Comparison of ENCODE assay signal across 15 cellular contexts in genomic region chr2:220209751-220210150, GRCh38.
DNase-seq lines count a peak whose midpoint lies in the region; ATAC-seq and TF ChIP-seq lines count a peak whose summit lies in the region.
"Had no signal": no experiment of that assay in that cellular context is flagged by ENCODE, and none has a peak within 500 bp of the region (broad histone marks: within the 10 kb centered on the region; RNA-seq: fewer than 3 reads in every experiment).

No MANE protein-coding gene starts in this region.

- H3K27me3 Mint-ChIP-seq in H9 (ENCODE audit: low read depth) (no peaks in the 10 kb centered on the region), type B pancreatic cell (no peaks in the 10 kb centered on the region)
- no peaks in the 10 kb centered on the region for H3K27me3 Mint-ChIP-seq in activated T-helper 1 cell treated with anti-CD3 and anti-CD28 coated beads, Interleukin-12 subunit alpha, Interleukin-12 subunit beta, Interleukin-2, Interleukin-4 antibody, amounts not matched to agents 30 ng/mL and 10 ng/mL and 1 ng/mL, durations not matched to agents 14 hours and 24 hours and 36 hours (ENCODE audit: insufficient read depth)
- H3K27me3 Mint-ChIP-seq in natural killer cell treated with Interleukin-12 subunit alpha and Interleukin-12 subunit beta and Interleukin-15 and Interleukin-18, amount 100 ng/mL, for 72 hours, result no peaks in the 10 kb centered on the region
- H3K27me3 Mint-ChIP-seq: CD4-positive, CD25-positive, alpha-beta regulatory T cell had no signal

- no peak overlapping the region for H4K5ac ChIP-seq in H9 (ENCODE audit: insufficient read length, low read depth, low read length)
- H4K5ac ChIP-seq in mesendoderm (ENCODE audit: low read length), result no peak overlapping the region

- H4K20me1 ChIP-seq in H9 (ENCODE audit: control insufficient read depth, insufficient read depth, insufficient read length) (no peaks in the 10 kb centered on the region), SK-N-SH (ENCODE audit: insufficient read depth) (no peaks in the 10 kb centered on the region)
- H4K20me1 ChIP-seq: BLaER1 had no signal

- no peak overlapping the region for H3K27ac ChIP-seq in H9 (ENCODE audit: insufficient read length, low read depth, low read length)
- H3K27ac ChIP-seq in SK-N-SH (ENCODE audit: low read depth in 2 of 2, low read length in 1 of 2), result peak overlapping the region in 1 of 2 experiments; percentile 22; a peak in 1 of 4 replicates
- no peak overlapping the region for H3K27ac ChIP-seq in mesendoderm (ENCODE audit: low read depth, low read length)
- H3K27ac ChIP-seq: A549, BLaER1 had no signal

- no CpG with 5 or more reads among the region's 4 CpGs for WGBS in H9 (ENCODE audit: extremely low coverage, insufficient read length, low lambda C conversion rate)
- WGBS in SK-N-SH (ENCODE audit: low lambda C conversion rate), result 40% methylated on average over 4 of the region's 4 CpGs
- WGBS in mesendoderm (ENCODE audit: extremely low coverage, insufficient coverage, low lambda C conversion rate), result no CpG with 5 or more reads among the region's 4 CpGs

- TF ChIP-seq CTCF in H9 (conservative IDR thresholded peaks at IDR 0.05), result no peak
- no peak for TF ChIP-seq CTCF in SK-N-SH (IDR thresholded peaks at IDR 0.05)
- no peak for TF ChIP-seq CTCF in type B pancreatic cell (conservative IDR thresholded peaks at IDR 0.05)

- H3K9me2 ChIP-seq in SK-N-SH, result no peaks in the 10 kb centered on the region

- no peaks in the 10 kb centered on the region for H3K23me2 ChIP-seq in H9 (ENCODE audit: insufficient read length, low read depth, low read length, poor library complexity, severe bottlenecking)

- H2BK15ac ChIP-seq in H9 (ENCODE audit: low read depth, low read length), result no peak overlapping the region
- H2BK15ac ChIP-seq in mesendoderm (replicated peaks; ENCODE audit: low read depth), result no peak overlapping the region

- no peak overlapping the region for H3K14ac ChIP-seq in H9 (ENCODE audit: insufficient read depth, low read length)

- H3K9me3 Mint-ChIP-seq in H9 (no peaks in the 10 kb centered on the region; a peak in 1 of 5 replicates), type B pancreatic cell (no peaks in the 10 kb centered on the region)
- no peaks in the 10 kb centered on the region for H3K9me3 Mint-ChIP-seq in activated T-helper 1 cell treated with anti-CD3 and anti-CD28 coated beads, Interleukin-12 subunit alpha, Interleukin-12 subunit beta, Interleukin-2, Interleukin-4 antibody, amounts not matched to agents 30 ng/mL and 10 ng/mL and 1 ng/mL, durations not matched to agents 14 hours and 24 hours and 36 hours
- H3K9me3 Mint-ChIP-seq in natural killer cell treated with Interleukin-12 subunit alpha and Interleukin-12 subunit beta and Interleukin-15 and Interleukin-18, amount 100 ng/mL, for 72 hours, result no peaks in the 10 kb centered on the region

- no peak overlapping the region for H3K4me2 ChIP-seq in H9 (ENCODE audit: insufficient read depth, insufficient read length, low read length)
- H3K4me2 ChIP-seq in SK-N-SH, result peak overlapping the region; percentile 31
- no peak overlapping the region for H3K4me2 ChIP-seq in mesendoderm (ENCODE audit: low read length)
- H3K4me2 ChIP-seq: A549, BLaER1 had no signal

- no peak overlapping the region for H4K8ac ChIP-seq in H9 (replicated peaks; ENCODE audit: insufficient read length, low read depth, low read length)
- peak overlapping the region; percentile 81 for H4K8ac ChIP-seq in mesendoderm (ENCODE audit: low read depth, low read length)

- TF ChIP-seq EP300 in SK-N-SH (IDR thresholded peaks at IDR 0.05; ENCODE audit: borderline replicate concordance in 1 of 2, low read depth in 1 of 2, low read length in 1 of 2), result no peak

- H3K4me3 Mint-ChIP-seq in H9 (no peak overlapping the region), type B pancreatic cell (peak overlapping the region; percentile 44)
- no peak overlapping the region for H3K4me3 Mint-ChIP-seq in activated T-helper 1 cell treated with anti-CD3 and anti-CD28 coated beads, Interleukin-12 subunit alpha, Interleukin-12 subunit beta, Interleukin-2, Interleukin-4 antibody, amounts not matched to agents 30 ng/mL and 10 ng/mL and 1 ng/mL, durations not matched to agents 14 hours and 24 hours and 36 hours
- no peak overlapping the region for H3K4me3 Mint-ChIP-seq in natural killer cell treated with Interleukin-12 subunit alpha and Interleukin-12 subunit beta and Interleukin-15 and Interleukin-18, amount 100 ng/mL, for 72 hours
- H3K4me3 Mint-ChIP-seq: CD4-positive, CD25-positive, alpha-beta regulatory T cell; IgD-negative memory B cell had no signal

- H3K4me1 ChIP-seq in H9 (ENCODE audit: insufficient read depth, low read length) (peaks cover 2% of the 10 kb centered on the region; the same call in 1 of the 2 replicates), SK-N-SH (ENCODE audit: control insufficient read depth in 1 of 2, insufficient read depth in 2 of 2, low read depth in 1 of 2, low read length in 1 of 2) (no peaks in the 10 kb centered on the region; a peak in 1 of 4 replicates), mesendoderm (ENCODE audit: control insufficient read depth, low read depth, low read length) (no peaks in the 10 kb centered on the region)
- H3K4me1 ChIP-seq: A549 had no signal

- H2AFZ ChIP-seq in H9 (ENCODE audit: low read length) (peak overlapping the region; percentile 5), SK-N-SH (ENCODE audit: low read depth) (peak overlapping the region; percentile 89)

- H3K36me3 Mint-ChIP-seq in H9 (ENCODE audit: insufficient read depth in 1 of 3, low read depth in 3 of 3) (no peaks in the 10 kb centered on the region), type B pancreatic cell (no peaks in the 10 kb centered on the region)
- no peaks in the 10 kb centered on the region for H3K36me3 Mint-ChIP-seq in activated T-helper 1 cell treated with anti-CD3 and anti-CD28 coated beads, Interleukin-12 subunit alpha, Interleukin-12 subunit beta, Interleukin-2, Interleukin-4 antibody, amounts not matched to agents 30 ng/mL and 10 ng/mL and 1 ng/mL, durations not matched to agents 14 hours and 24 hours and 36 hours (ENCODE audit: low read depth)
- no peaks in the 10 kb centered on the region for H3K36me3 Mint-ChIP-seq in natural killer cell treated with Interleukin-12 subunit alpha and Interleukin-12 subunit beta and Interleukin-15 and Interleukin-18, amount 100 ng/mL, for 72 hours
- H3K36me3 Mint-ChIP-seq: CD4-positive, CD25-positive, alpha-beta regulatory T cell; IgD-negative memory B cell had no signal

- H3K79me2 ChIP-seq in H9 (ENCODE audit: insufficient read depth, low read length) (no peaks in the 10 kb centered on the region), SK-N-SH (ENCODE audit: insufficient read depth) (no peaks in the 10 kb centered on the region), mesendoderm (ENCODE audit: control insufficient read depth, insufficient read depth, low read length) (no peaks in the 10 kb centered on the region)

- no peaks in the 10 kb centered on the region for H3K9me3 ChIP-seq in H9 (ENCODE audit: control insufficient read depth, low read depth, low read length)
- H3K9me3 ChIP-seq in SK-N-SH, result no peaks in the 10 kb centered on the region
- H3K9me3 ChIP-seq: A549, BLaER1 had no signal

- H2BK20ac ChIP-seq in H9 (ENCODE audit: low read depth, low read length, poor library complexity, severe bottlenecking), result no peak overlapping the region

- H3K36me3 ChIP-seq in SK-N-SH (replicated peaks in 1 of 2; ENCODE audit: control insufficient read depth in 1 of 2, insufficient read depth in 2 of 2, low read length in 1 of 2) (no peaks in the 10 kb centered on the region), mesendoderm (ENCODE audit: control insufficient read depth, insufficient read depth, low read length) (no peaks in the 10 kb centered on the region)
- H3K36me3 ChIP-seq: BLaER1 had no signal

- H3K9ac ChIP-seq in H9 (ENCODE audit: extremely low read depth, insufficient read length, low read length) (no peak overlapping the region), SK-N-SH (peak overlapping the region; percentile 50; the same call in 1 of the 2 replicates), mesendoderm (ENCODE audit: low read length) (no peak overlapping the region)
- H3K9ac ChIP-seq: BLaER1 had no signal

- H3F3A ChIP-seq in SK-N-SH (replicated peaks; ENCODE audit: insufficient read depth), result no peaks in the 10 kb centered on the region

- POLR2A ChIA-PET in SK-N-SH (lab: Yijun Ruan, JAX), result no interaction called here

- DNase-seq in H9 (no peak), SK-N-SH (no peak), mesendoderm (no peak), type B pancreatic cell (ENCODE audit: extremely low spot score, unreplicated experiment) (no peak)
- DNase-seq in activated T-helper 1 cell treated with anti-CD3 and anti-CD28 coated beads, Interleukin-12 subunit alpha, Interleukin-12 subunit beta, Interleukin-2, Interleukin-4 antibody, amounts not matched to agents 30 ng/mL and 10 ng/mL and 1 ng/mL, durations not matched to agents 14 hours and 24 hours and 36 hours (ENCODE audit: low spot score), result no peak
- DNase-seq in natural killer cell treated with Interleukin-12 subunit alpha and Interleukin-12 subunit beta and Interleukin-15 and Interleukin-18, amount 100 ng/mL, for 72 hours (ENCODE audit: low spot score), result no peak
- DNase-seq: CD4-positive, CD25-positive, alpha-beta regulatory T cell; DMS 273 treated with DMSO at 0.1 percent for 48 hours; KG1 had no signal

- no peak overlapping the region for H3K56ac ChIP-seq in H9 (ENCODE audit: insufficient read length, low read depth, low read length)
- no peak overlapping the region for H3K56ac ChIP-seq in mesendoderm (ENCODE audit: low read length)

- H3K27me3 ChIP-seq in H9 (ENCODE audit: insufficient read depth, low read length) (no peaks in the 10 kb centered on the region), SK-N-SH (ENCODE audit: insufficient read depth) (no peaks in the 10 kb centered on the region), mesendoderm (ENCODE audit: insufficient read depth, low read length, poor library complexity) (no peaks in the 10 kb centered on the region)
- H3K27me3 ChIP-seq: BLaER1 had no signal

- H3K4me3 ChIP-seq in SK-N-SH (ENCODE audit: low read depth in 2 of 2, low read length in 1 of 2), result peak overlapping the region; percentile 20 to 34; a peak in 2 of 4 replicates
- H3K4me3 ChIP-seq in mesendoderm (ENCODE audit: low read length), result no peak overlapping the region
- H3K4me3 ChIP-seq: A549, BLaER1, GM12878 had no signal

- CTCF ChIA-PET in SK-N-SH (lab: Yijun Ruan, JAX), result interaction anchor here (0.9 kb wide), 1 partner anchor 12 kb away, joined by 3 read pairs; no protein-coding TSS in a partner anchor

- no peak for TF ChIP-seq RAD21 in SK-N-SH (IDR thresholded peaks at IDR 0.05; ENCODE audit: low read length)

- no peak overlapping the region for H2BK12ac ChIP-seq in H9 (ENCODE audit: insufficient read length, low read depth, low read length)

- H3K27ac Mint-ChIP-seq in H9 (peak overlapping the region in 1 of 3 experiments; percentile 75; a peak in 1 of 7 replicates), type B pancreatic cell (peak overlapping the region; percentile 59)
- no peak overlapping the region for H3K27ac Mint-ChIP-seq in activated T-helper 1 cell treated with anti-CD3 and anti-CD28 coated beads, Interleukin-12 subunit alpha, Interleukin-12 subunit beta, Interleukin-2, Interleukin-4 antibody, amounts not matched to agents 30 ng/mL and 10 ng/mL and 1 ng/mL, durations not matched to agents 14 hours and 24 hours and 36 hours
- no peak overlapping the region for H3K27ac Mint-ChIP-seq in natural killer cell treated with Interleukin-12 subunit alpha and Interleukin-12 subunit beta and Interleukin-15 and Interleukin-18, amount 100 ng/mL, for 72 hours
- H3K27ac Mint-ChIP-seq: CD4-positive, CD25-positive, alpha-beta regulatory T cell; IgD-negative memory B cell had no signal

- no peak overlapping the region for H4K91ac ChIP-seq in H9 (ENCODE audit: insufficient read length, low read depth, low read length)

- H2BK120ac ChIP-seq in H9 (ENCODE audit: low read depth, low read length, poor library complexity, severe bottlenecking) (no peak overlapping the region), mesendoderm (ENCODE audit: low read depth, low read length) (no peak overlapping the region)

- no peak overlapping the region for H3T11ph ChIP-seq in H9 (ENCODE audit: low read length)

- intact Hi-C loops in activated T-helper 1 cell treated with anti-CD3 and anti-CD28 coated beads, Interleukin-12 subunit alpha, Interleukin-12 subunit beta, Interleukin-2, Interleukin-4 antibody, amounts not matched to agents 30 ng/mL and 10 ng/mL and 1 ng/mL, durations not matched to agents 14 hours and 24 hours and 36 hours (cut with micrococcal nuclease), result no loop called here

- no peak for ATAC-seq in HG03469 (IDR thresholded peaks at IDR 0.05; ENCODE audit: unreplicated experiment)
- ATAC-seq in natural killer cell treated with Interleukin-12 subunit alpha and Interleukin-12 subunit beta and Interleukin-15 and Interleukin-18, amount 100 ng/mL, for 72 hours, result no peak
- ATAC-seq: A549, GM12878, HCT116 had no signal

- H3K4ac ChIP-seq in H9 (ENCODE audit: low read depth, low read length) (no peak overlapping the region), mesendoderm (ENCODE audit: low read depth, low read length) (no peak overlapping the region)

- no peak overlapping the region for H3K23ac ChIP-seq in H9 (ENCODE audit: insufficient read length, low read depth, low read length)
- H3K23ac ChIP-seq in mesendoderm (ENCODE audit: low read length), result no peak overlapping the region

- H2BK5ac ChIP-seq in H9 (ENCODE audit: insufficient read length, low read length) (no peak overlapping the region), mesendoderm (ENCODE audit: low read length) (no peak overlapping the region)

- H3K18ac ChIP-seq in H9 (ENCODE audit: insufficient read length, low read depth, low read length) (no peak overlapping the region), mesendoderm (ENCODE audit: low read length) (no peak overlapping the region)

- H2AK5ac ChIP-seq in H9 (ENCODE audit: insufficient read length, low read length), result no peak overlapping the region
- H2AK5ac ChIP-seq in mesendoderm (ENCODE audit: low read length), result no peak overlapping the region

- H3K79me1 ChIP-seq in H9 (ENCODE audit: insufficient read depth, low read depth, low read length, poor library complexity, severe bottlenecking) (no peaks in the 10 kb centered on the region), mesendoderm (ENCODE audit: low read length) (no peaks in the 10 kb centered on the region)

- H3K4me1 Mint-ChIP-seq in H9 (peaks cover 16 to 18% of the 10 kb centered on the region in 2 experiments), type B pancreatic cell (ENCODE audit: unreplicated experiment) (peaks cover 9% of the 10 kb centered on the region)
- H3K4me1 Mint-ChIP-seq in activated T-helper 1 cell treated with anti-CD3 and anti-CD28 coated beads, Interleukin-12 subunit alpha, Interleukin-12 subunit beta, Interleukin-2, Interleukin-4 antibody, amounts not matched to agents 30 ng/mL and 10 ng/mL and 1 ng/mL, durations not matched to agents 14 hours and 24 hours and 36 hours (ENCODE audit: low read depth), result no peaks in the 10 kb centered on the region
- H3K4me1 Mint-ChIP-seq in natural killer cell treated with Interleukin-12 subunit alpha and Interleukin-12 subunit beta and Interleukin-15 and Interleukin-18, amount 100 ng/mL, for 72 hours (ENCODE audit: low read depth in 2 of 2), result no peaks in the 10 kb centered on the region
- H3K4me1 Mint-ChIP-seq: CD4-positive, CD25-positive, alpha-beta regulatory T cell had no signal
